Comparison of ENCODE assay signal across 28 cellular contexts in genomic region chr7:124919841-124920240, GRCh38.
"Had no signal": no experiment of that assay in that cellular context is flagged by ENCODE, and none has a peak within 500 bp of the region (broad histone marks: within the 10 kb centered on the region; RNA-seq: fewer than 3 reads in every experiment).

No MANE protein-coding gene starts in this region.

- H3K36me3 ChIP-seq: breast epithelium, colonic mucosa had no signal

- H3K9me3 ChIP-seq: ascending aorta, breast epithelium, colonic mucosa, esophagus squamous epithelium, gastroesophageal sphincter, heart right ventricle had no signal

- H3K4me1 ChIP-seq: ascending aorta, breast epithelium, colonic mucosa, esophagus squamous epithelium, gastroesophageal sphincter had no signal

- DNase-seq: activated CD4-positive, alpha-beta memory T cell treated with anti-CD3 and anti-CD28 coated beads, Interleukin-2, amount 10 ng/mL, durations not matched to agents 7 days and 5 days; activated CD4-positive, alpha-beta T cell treated with anti-CD3 and anti-CD28 coated beads for 1 hour; activated CD4-positive, alpha-beta T cell treated with anti-CD3 and anti-CD28 coated beads for 4 hours; activated CD4-positive, alpha-beta T cell treated with anti-CD3 and anti-CD28 coated beads, Interleukin-2, amount 10 ng/mL, durations not matched to agents 7 days and 5 days; activated CD4-positive, alpha-beta T cell treated with anti-CD3 and anti-CD28 coated beads, Interleukin-2, amount 50 U/mL, for 4 hours; activated CD8-positive, alpha-beta memory T cell treated with anti-CD3 and anti-CD28 coated beads, Interleukin-2, amount 50 U/mL, for 48 hours; activated gamma-delta T cell; activated naive CD4-positive, alpha-beta T cell; activated naive CD4-positive, alpha-beta T cell treated with anti-CD3 and anti-CD28 coated beads, Interleukin-2, amount 10 ng/mL, durations not matched to agents 7 days and 5 days; activated naive CD8-positive, alpha-beta T cell treated with anti-CD3 and anti-CD28 coated beads, Interleukin-2, amount 10 ng/mL, durations not matched to agents 7 days and 5 days; activated T-cell treated with anti-CD3 and anti-CD28 coated beads for 4 hours; activated T-cell treated with anti-CD3 and anti-CD28 coated beads, Interleukin-2, amount 50 U/mL, for 24 hours; activated T-cell treated with anti-CD3 and anti-CD28 coated beads, Interleukin-2, amount 50 U/mL, for 72 hours; central memory CD4-positive, alpha-beta T cell; cerebellar nuclear complex; colonic mucosa; dorsolateral prefrontal cortex; esophagus squamous epithelium; foreskin melanocyte; heart right ventricle; T-helper 2 cell had no signal

- H3K27me3 ChIP-seq: ascending aorta, breast epithelium, cardiac muscle cell, colonic mucosa, dorsolateral prefrontal cortex, esophagus squamous epithelium, gastroesophageal sphincter, heart right ventricle had no signal

- H3K4me3 ChIP-seq: ascending aorta, breast epithelium, cardiac muscle cell, colonic mucosa, dorsolateral prefrontal cortex, esophagus squamous epithelium, gastroesophageal sphincter, heart right ventricle had no signal

- H3K27ac ChIP-seq: ascending aorta, breast epithelium, cardiac muscle cell, colonic mucosa, dorsolateral prefrontal cortex, epithelial cell of prostate, esophagus squamous epithelium, gastroesophageal sphincter, heart right ventricle had no signal

- ATAC-seq: activated naive CD4-positive, alpha-beta T cell treated with anti-CD3 and anti-CD28 coated beads, Interleukin-2, amount 50 U/mL, for 72 hours; activated T-cell treated with anti-CD3 and anti-CD28 coated beads, Interleukin-2, amount 50 U/mL, for 72 hours; gastroesophageal sphincter; heart right ventricle; WTC11 had no signal
